ENCODE assay signal across 8 cellular contexts in genomic region chr10:68828083-68828601, GRCh38. TPM values are rescaled to one million over a fixed set of nuclear protein-coding genes. Genes with fewer than 3 reads are reported as not detected.
DNase-seq lines count a peak whose midpoint lies in the region; TF ChIP-seq lines count a peak whose summit lies in the region.
"Not testable (repeated sequence)": the region's sequence is repeated elsewhere in the genome, so short reads cannot be mapped to it uniquely, and the experiment has no call there.

No MANE protein-coding gene starts in this region.

- not testable (repeated sequence) for H3K4me1 Mint-ChIP-seq in activated CD4-positive, alpha-beta memory T cell treated with anti-CD3 and anti-CD28 coated beads for 36 hours (ENCODE audit: low read depth)

- peak overlapping the region; percentile 31 for H3K4me2 ChIP-seq in parathyroid adenoma (ENCODE audit: low read length)

- POLR2A ChIA-PET in HEK293T (lab: Yijun Ruan, JAX): interaction anchor here (0.9 to 2.0 kb wide), 5 partner anchors 8 to 72 kb away, joined by 3 to 14 read pairs (median 5); partner anchors contain the start of gene DDX50
- POLR2A ChIA-PET in activated CD4-positive, alpha-beta memory T cell treated with anti-CD3 and anti-CD28 coated beads for 36 hours (lab: Charles Lee): interaction anchor here (1.2 kb wide), 1 partner anchor 128 kb away, joined by 3 read pairs; the partner anchor contains the start of gene DDX21

- peak overlapping the region; percentile 84 for H2AFZ ChIP-seq in parathyroid adenoma

- not testable (repeated sequence) for H3K4me1 ChIP-seq in parathyroid adenoma, uterus

- CTCF ChIA-PET in HEK293T (lab: Yijun Ruan, JAX): interaction anchor here (0.6 kb wide), 1 partner anchor 36 kb away, joined by 4 read pairs; no protein-coding TSS in a partner anchor
- CTCF ChIA-PET in activated CD4-positive, alpha-beta memory T cell treated with anti-CD3 and anti-CD28 coated beads for 36 hours (lab: Charles Lee): interaction anchor here (1.5 to 2.6 kb wide), 2 partner anchors 38 to 72 kb away, joined by 4 to 9 read pairs; no protein-coding TSS in a partner anchor

- peak; percentile 18 for DNase-seq in HEK293T (ENCODE audit: extremely low spot score)
- DNase-seq in NCI-H1417 (lab: John Stamatoyannopoulos, UW): peak in 2 of 3 experiments; percentile 31 to 39
- peak; percentile 19 for DNase-seq in activated CD4-positive, alpha-beta memory T cell treated with anti-CD3 and anti-CD28 coated beads for 36 hours
- DNase-seq in cerebellar cortex (ENCODE audit: low spot score): peak; percentile 23
- DNase-seq in uterus: not testable (repeated sequence)

- H3K4me3 Mint-ChIP-seq in activated CD4-positive, alpha-beta memory T cell treated with anti-CD3 and anti-CD28 coated beads for 36 hours: peak overlapping the region; percentile 26

- H3K36me3 ChIP-seq in parathyroid adenoma (ENCODE audit: control insufficient read depth, insufficient read depth, low read length); uterus: not testable (repeated sequence)

- H3K36me3 Mint-ChIP-seq in activated CD4-positive, alpha-beta memory T cell treated with anti-CD3 and anti-CD28 coated beads for 36 hours: not testable (repeated sequence)

- H3K27me3 ChIP-seq in parathyroid adenoma (ENCODE audit: control insufficient read depth, insufficient read depth, low read length); uterus: not testable (repeated sequence)

- H3K4me3 ChIP-seq in GM12875 (ENCODE audit: low read depth, low read length) (peak overlapping the region; percentile 58), iPS-18c (ENCODE audit: insufficient read depth, low read depth, low read length) (peak overlapping the region; percentile 57; the same call in 1 of the 2 replicates), parathyroid adenoma (ENCODE audit: low read depth, low read length) (peak overlapping the region; percentile 17), uterus (peak overlapping the region; percentile 2 to 43)

- intact Hi-C loops in activated CD4-positive, alpha-beta memory T cell treated with anti-CD3 and anti-CD28 coated beads for 36 hours (cut with micrococcal nuclease); uterus (cut with DNase I; ENCODE audit: low total_unique reads): not testable (repeated sequence)

- not testable (repeated sequence) for H3K9me3 Mint-ChIP-seq in activated CD4-positive, alpha-beta memory T cell treated with anti-CD3 and anti-CD28 coated beads for 36 hours

- H3K9me3 ChIP-seq in iPS-18c (ENCODE audit: control insufficient read depth, insufficient read depth, low read length); parathyroid adenoma (ENCODE audit: control insufficient read depth, low read length); uterus: not testable (repeated sequence)

- H3K27me3 Mint-ChIP-seq in activated CD4-positive, alpha-beta memory T cell treated with anti-CD3 and anti-CD28 coated beads for 36 hours: not testable (repeated sequence)

- H3K9ac ChIP-seq in parathyroid adenoma: not testable (repeated sequence)

- H3K27ac Mint-ChIP-seq in activated CD4-positive, alpha-beta memory T cell treated with anti-CD3 and anti-CD28 coated beads for 36 hours: not testable (repeated sequence)

- not testable (repeated sequence) for H3K79me2 ChIP-seq in parathyroid adenoma

- TF ChIP-seq POLR2A in uterus (IDR thresholded peaks at IDR 0.05): not testable (repeated sequence)

- peak overlapping the region; percentile 45 for H3K27ac ChIP-seq in parathyroid adenoma
- H3K27ac ChIP-seq in uterus: not testable (repeated sequence)

- TF ChIP-seq CTCF in GM12875 (IDR thresholded peaks at IDR 0.05; ENCODE audit: borderline replicate concordance, insufficient read depth, low read depth, low read length); parathyroid adenoma (IDR thresholded peaks at IDR 0.05); uterus (IDR thresholded peaks at IDR 0.05): not testable (repeated sequence)

RNA-seq across cellular contexts. Expression of gene STOX1, which starts 0.8 kb away (rescaled TPM):
- total RNA-seq in activated CD4-positive, alpha-beta memory T cell treated with anti-CD3 and anti-CD28 coated beads for 36 hours: under 1 TPM; 0.29 to 0.36 TPM
- total RNA-seq in uterus: 1 to 10 TPM in 2 of 4 donors, under 1 TPM in 1, not detected in 1; 0.51 to 7.7 (median 4.2) TPM
